ENCODE assay signal across 23 cellular contexts in genomic region chr4:52372747-52373146, GRCh38.
"Had no signal": no experiment of that assay in that cellular context is flagged by ENCODE, and none has a peak within 500 bp of the region (broad histone marks: within the 10 kb centered on the region; RNA-seq: fewer than 3 reads in every experiment).

No MANE protein-coding gene starts in this region.

- H3K4me3 ChIP-seq: coronary artery, hepatocyte, left ventricle myocardium inferior, lower lobe of right lung, neural progenitor cell, pancreas, prostate gland, spleen, tibial artery, upper lobe of right lung had no signal

- H3K4me2 ChIP-seq: hepatocyte, neural progenitor cell had no signal

- H2AFZ ChIP-seq: hepatocyte, neural progenitor cell had no signal

- H3K36me3 ChIP-seq: left ventricle myocardium inferior, lower lobe of right lung, neural progenitor cell, pancreas, prostate gland, spleen, tibial artery, upper lobe of right lung had no signal

- H3K27ac ChIP-seq: coronary artery, left ventricle myocardium inferior, lower lobe of right lung, neural progenitor cell, pancreas, prostate gland, spleen, tibial artery, upper lobe of right lung had no signal

- H3K9me3 ChIP-seq: left ventricle myocardium inferior, lower lobe of right lung, pancreas, prostate gland, spleen, tibial artery, upper lobe of right lung had no signal

- ATAC-seq: left cardiac atrium; lower lobe of right lung; natural killer cell; pancreas; sciatic nerve; stimulated activated memory B cell treated with anti-CD40 and anti-IgM and Interleukin-4, amounts not matched to agents 10 μg/mL and 1 μg/mL and 100 μg/mL, for 72 hours; upper lobe of right lung had no signal

- DNase-seq: effector CD4-positive, alpha-beta T cell; foreskin melanocyte; head of caudate nucleus; kidney; left cardiac atrium; left ventricle myocardium inferior; lower lobe of right lung; natural killer cell; nucleus accumbens; pancreas; retina; spleen; stimulated activated CD4-positive, alpha-beta T cell treated with anti-CD3 and anti-CD28 coated beads, Interleukin-15, amount 100 ng/mL, for 24 hours; stimulated activated CD4-positive, alpha-beta T cell treated with anti-CD3 and anti-CD28 coated beads, Interleukin-1b, Interleukin-23, amount 100 ng/mL, for 48 hours; stimulated activated CD4-positive, alpha-beta T cell treated with anti-CD3 and anti-CD28 coated beads, Interleukin-4, amount 100 ng/mL, for 24 hours; tibial artery; upper lobe of right lung had no signal

- H3K79me2 ChIP-seq: hepatocyte had no signal

- H3K27me3 ChIP-seq: hepatocyte, neural progenitor cell, pancreas, tibial artery, upper lobe of right lung had no signal

- H3K4me1 ChIP-seq: lower lobe of right lung, pancreas, prostate gland, spleen, tibial artery, upper lobe of right lung had no signal

- H3K9ac ChIP-seq: neural progenitor cell had no signal
